In genomic region chr11:59102259-59102765, GRCh38 we compare ENCODE assay signal across 8 cellular contexts. TPM values are rescaled to one million over a fixed set of nuclear protein-coding genes. Genes with fewer than 3 reads are reported as not detected.
DNase-seq lines count a peak whose midpoint lies in the region; ATAC-seq lines count a peak whose summit lies in the region.

No MANE protein-coding gene starts in this region.

- no peaks in the 10 kb centered on the region for H3K27me3 ChIP-seq in CD4-positive, alpha-beta memory T cell (ENCODE audit: insufficient read depth, low read length)
- H3K27me3 ChIP-seq in duodenal mucosa (ENCODE audit: control insufficient read depth in 1 of 2, insufficient read depth in 2 of 2, low read length in 2 of 2) (peaks cover 0 to 3% of the 10 kb centered on the region in 2 donors), mesenchymal stem cell (ENCODE audit: control insufficient read depth in 1 of 2, insufficient read depth in 1 of 2, low read length in 2 of 2) (peaks cover 9 to 15% of the 10 kb centered on the region in 2 experiments)

- no peaks in the 10 kb centered on the region for H3K36me3 Mint-ChIP-seq in CD4-positive, alpha-beta memory T cell

- ATAC-seq in GM19467 (IDR thresholded peaks at IDR 0.05; ENCODE audit: unreplicated experiment) (peak; percentile 54), HG03575 (IDR thresholded peaks at IDR 0.05; ENCODE audit: extremely low read depth, insufficient number of reproducible peaks, low FRiP score, unreplicated experiment) (peak; percentile 30)

- H3K9ac ChIP-seq in duodenal mucosa (ENCODE audit: low read depth in 1 of 2, low read length in 2 of 2) (no peak overlapping the region), mesenchymal stem cell (ENCODE audit: low read length) (peak overlapping the region; percentile 63)

- peaks cover 16 to 29% (median 24%) of the 10 kb centered on the region in 4 donors for H3K4me1 Mint-ChIP-seq in CD4-positive, alpha-beta memory T cell

- H3K4ac ChIP-seq in mesenchymal stem cell (ENCODE audit: low read depth in 1 of 2, low read length in 2 of 2): no peak overlapping the region

- WGBS in mesenchymal stem cell: 10% methylated on average over 23 of the region's 23 CpGs

- no peak overlapping the region for H2BK120ac ChIP-seq in mesenchymal stem cell (ENCODE audit: low read depth, low read length)

- no peaks in the 10 kb centered on the region for H3K36me3 ChIP-seq in CD4-positive, alpha-beta memory T cell (ENCODE audit: insufficient read depth, low read length)
- H3K36me3 ChIP-seq in duodenal mucosa (ENCODE audit: control insufficient read depth in 1 of 2, insufficient read depth in 2 of 2, low read length in 2 of 2) (no peaks in the 10 kb centered on the region), mesenchymal stem cell (ENCODE audit: control insufficient read depth in 1 of 2, insufficient read depth in 2 of 2, low read depth in 1 of 2, low read length in 2 of 2) (no peaks in the 10 kb centered on the region)

- CTCF ChIA-PET in CD4-positive, alpha-beta memory T cell (lab: Charles Lee; ENCODE audit: partially characterized antibody): interaction anchor here (0.8 to 3.7 kb wide), 3 partner anchors 33 to 56 kb away, joined by 3 to 24 read pairs (median 10); no protein-coding TSS in a partner anchor

- no peak overlapping the region for H2BK12ac ChIP-seq in mesenchymal stem cell (ENCODE audit: low read length in 2 of 2)

- no peak overlapping the region for H3K14ac ChIP-seq in mesenchymal stem cell (ENCODE audit: low read length in 2 of 2)

- H3K27me3 Mint-ChIP-seq in CD4-positive, alpha-beta memory T cell: peaks cover 6 to 7% of the 10 kb centered on the region in 2 donors

- peaks cover 14% of the 10 kb centered on the region for H3K4me1 ChIP-seq in CD4-positive, alpha-beta memory T cell (ENCODE audit: insufficient read depth, low read length)
- H3K4me1 ChIP-seq in duodenal mucosa (ENCODE audit: control insufficient read depth in 1 of 2, insufficient read depth in 2 of 2, low read length in 2 of 2) (peaks cover 2 to 12% of the 10 kb centered on the region in 2 donors), mesenchymal stem cell (ENCODE audit: control insufficient read depth, insufficient read depth, low read depth, low read length) (peaks cover 12% of the 10 kb centered on the region)

- no peak overlapping the region for H3K27ac ChIP-seq in CD4-positive, alpha-beta memory T cell (ENCODE audit: low read depth, low read length)
- no peak overlapping the region for H3K27ac ChIP-seq in duodenal mucosa (ENCODE audit: low read depth, low read length)
- no peak overlapping the region for H3K27ac ChIP-seq in mesenchymal stem cell (ENCODE audit: low read length, poor library complexity, severe bottlenecking)

- H2BK15ac ChIP-seq in mesenchymal stem cell (ENCODE audit: low read depth, poor library complexity, severe bottlenecking): no peak overlapping the region

- peak; percentile 6 to 60 (median 32) for DNase-seq in CD4-positive, alpha-beta memory T cell
- DNase-seq in activated CD4-positive, alpha-beta T cell treated with anti-CD3 and anti-CD28 coated beads for 48 hours: peak; percentile 82
- peak; percentile 63 for DNase-seq in mesenchymal stem cell
- DNase-seq in stimulated activated CD8-positive, alpha-beta memory T cell treated with anti-CD3 and anti-CD28 coated beads, Interleukin-7, amount 100 ng/mL, for 24 hours (ENCODE audit: low read depth): peak; percentile 31
- no peak for DNase-seq in putamen (ENCODE audit: low spot score)

- H2AFZ ChIP-seq in mesenchymal stem cell (ENCODE audit: low read depth, low read length): no peak overlapping the region

- H3K4me3 Mint-ChIP-seq in CD4-positive, alpha-beta memory T cell: peak overlapping the region; percentile 67 to 93 (median 77)

- peak overlapping the region in 1 of 7 donors; percentile 39 for H3K27ac Mint-ChIP-seq in CD4-positive, alpha-beta memory T cell

- peak overlapping the region in 1 of 2 donors; percentile 49 for H3K4me3 ChIP-seq in CD4-positive, alpha-beta memory T cell (ENCODE audit: low read length in 2 of 2)
- H3K4me3 ChIP-seq in duodenal mucosa (ENCODE audit: low read depth in 1 of 2, low read length in 2 of 2) (peak overlapping the region; percentile 58 to 64), mesenchymal stem cell (ENCODE audit: insufficient read depth in 1 of 2, low read depth in 1 of 2, low read length in 2 of 2) (peak overlapping the region; percentile 5 to 79)

- no peak overlapping the region for H3K18ac ChIP-seq in mesenchymal stem cell (ENCODE audit: low read depth in 1 of 2, low read length in 2 of 2)

- H2AK5ac ChIP-seq in mesenchymal stem cell (ENCODE audit: low read length, severe bottlenecking): no peak overlapping the region

- H2BK5ac ChIP-seq in mesenchymal stem cell (ENCODE audit: low read depth, low read length, poor library complexity, severe bottlenecking): no peak overlapping the region

- intact Hi-C loops in CD4-positive, alpha-beta memory T cell (cut with micrococcal nuclease): loop anchor here (10.0 kb wide), 1 partner anchor 528 kb away; the partner anchor contains the start of genes LPXN and ZFP91

- POLR2A ChIA-PET in CD4-positive, alpha-beta memory T cell (lab: Charles Lee; ENCODE audit: partially characterized antibody): no interaction called here

- H3K23ac ChIP-seq in mesenchymal stem cell (ENCODE audit: low read length in 2 of 2): no peak overlapping the region

- H3K79me1 ChIP-seq in mesenchymal stem cell (replicated peaks; ENCODE audit: low read length, poor library complexity, severe bottlenecking): peaks cover 2% of the 10 kb centered on the region

- H4K8ac ChIP-seq in mesenchymal stem cell (ENCODE audit: low read length): peak overlapping the region; percentile 41

- peak overlapping the region; percentile 62 for H3K4me2 ChIP-seq in mesenchymal stem cell (ENCODE audit: low read length, poor library complexity, severe bottlenecking)

- no peaks in the 10 kb centered on the region for H3K9me3 Mint-ChIP-seq in CD4-positive, alpha-beta memory T cell

- no peaks in the 10 kb centered on the region for H3K9me3 ChIP-seq in CD4-positive, alpha-beta memory T cell (ENCODE audit: control insufficient read depth in 1 of 2, low read length in 2 of 2)
- H3K9me3 ChIP-seq in duodenal mucosa (ENCODE audit: control insufficient read depth in 1 of 2, low read length in 2 of 2): no peaks in the 10 kb centered on the region
- H3K9me3 ChIP-seq in mesenchymal stem cell (ENCODE audit: control insufficient read depth, low read length): no peaks in the 10 kb centered on the region

- H4K91ac ChIP-seq in mesenchymal stem cell (ENCODE audit: low read length): no peak overlapping the region

RNA-seq across cellular contexts. Expression of gene FAM111B, which starts 4.7 kb away (rescaled TPM):
- total RNA-seq in CD4-positive, alpha-beta memory T cell: under 1 TPM; 0.23 to 0.53 TPM
- polyA plus RNA-seq in CD4-positive, alpha-beta memory T cell: under 1 TPM; 0.33 to 0.44 TPM
- polyA plus RNA-seq in mesenchymal stem cell (2013, experiment 1 of 2): 2.8 TPM
- 2.7 TPM for polyA plus RNA-seq in mesenchymal stem cell (2013, experiment 2 of 2)

RNA-seq across cellular contexts. Expression of gene GLYATL1B, which starts 16.2 kb away (rescaled TPM):
- not detected for total RNA-seq in CD4-positive, alpha-beta memory T cell
- not detected for polyA plus RNA-seq in CD4-positive, alpha-beta memory T cell
- polyA plus RNA-seq in mesenchymal stem cell (2013, experiment 1 of 2): not detected
- polyA plus RNA-seq in mesenchymal stem cell (2013, experiment 2 of 2): not detected

RNA-seq across cellular contexts. Expression of gene FAM111A, which starts 40.3 kb away (rescaled TPM):
- total RNA-seq in CD4-positive, alpha-beta memory T cell: 100 to 1,000 TPM; 128 to 130 TPM
- polyA plus RNA-seq in CD4-positive, alpha-beta memory T cell: 10 to 100 TPM; 22.8 to 27.4 TPM
- polyA plus RNA-seq in mesenchymal stem cell (2013, experiment 1 of 2): 22.2 TPM
- 20.8 TPM for polyA plus RNA-seq in mesenchymal stem cell (2013, experiment 2 of 2)
